Comparison of ENCODE assay signal across 10 cellular contexts in genomic region chr4:70818173-70818856, GRCh38. TPM values are rescaled to one million over a fixed set of nuclear protein-coding genes. Genes with fewer than 3 reads are reported as not detected.
A peak's percentile ranks its signal among the peaks of the same experiment; 100 is the strongest.
DNase-seq lines count a peak whose midpoint lies in the region; ATAC-seq, FAIRE-seq and TF ChIP-seq lines count a peak whose summit lies in the region.
"Had no signal": no experiment of that assay in that cellular context is flagged by ENCODE, and none has a peak within 500 bp of the region (broad histone marks: within the 10 kb centered on the region; RNA-seq: fewer than 3 reads in every experiment).

No MANE protein-coding gene starts in this region.

- no peaks in the 10 kb centered on the region for H3K79me1 ChIP-seq in mesendoderm (ENCODE audit: low read length)

- H2BK5ac ChIP-seq in mesendoderm (ENCODE audit: low read length) = no peak overlapping the region

- no peak overlapping the region for H3K27ac ChIP-seq in mesendoderm (ENCODE audit: low read depth, low read length)
- H3K27ac ChIP-seq: tibial nerve had no signal

- H3K36me3 Mint-ChIP-seq in memory B cell = peaks cover 18% of the 10 kb centered on the region

- DNase-seq in GM12892 (ENCODE audit: insufficient read length) (no peak), memory B cell (ENCODE audit: low spot score in 2 of 2) (no peak), anterior cingulate cortex (lab: John Stamatoyannopoulos, UW) (no peak), retina (no peak), mesendoderm (no peak)
- no peak for DNase-seq in stimulated activated CD4-positive, alpha-beta T cell treated with anti-CD3 and anti-CD28 coated beads, Interleukin-15, amount 100 ng/mL, for 24 hours
- DNase-seq: NCI-H82 had no signal

- H2BK120ac ChIP-seq in mesendoderm (ENCODE audit: low read depth, low read length) = no peak overlapping the region

- no peak overlapping the region for H4K5ac ChIP-seq in mesendoderm (ENCODE audit: low read length)

- H3K4ac ChIP-seq in mesendoderm (ENCODE audit: low read depth, low read length) = no peak overlapping the region

- TF ChIP-seq POLR2A in GM12892 (IDR thresholded peaks at IDR 0.05; ENCODE audit: low read depth, low read length) = no peak; the same call in 1 of the 2 replicates

- no peaks in the 10 kb centered on the region for H3K27me3 Mint-ChIP-seq in memory B cell

- WGBS in mesendoderm (ENCODE audit: extremely low coverage, insufficient coverage, low lambda C conversion rate) = no CpG with 5 or more reads among the region's 5 CpGs

- no peak overlapping the region for H3K18ac ChIP-seq in mesendoderm (ENCODE audit: low read length)

- no peak overlapping the region for H3K27ac Mint-ChIP-seq in memory B cell

- no peak overlapping the region for H4K8ac ChIP-seq in mesendoderm (ENCODE audit: low read depth, low read length)

- no peaks in the 10 kb centered on the region for H3K79me2 ChIP-seq in mesendoderm (ENCODE audit: control insufficient read depth, insufficient read depth, low read length)

- no peak overlapping the region for H3K56ac ChIP-seq in mesendoderm (ENCODE audit: low read length)

- ATAC-seq in GM21423 (IDR thresholded peaks at IDR 0.05; ENCODE audit: unreplicated experiment) (peak; percentile 61), HG03469 (IDR thresholded peaks at IDR 0.05; ENCODE audit: unreplicated experiment) (peak; percentile 65), memory B cell (ENCODE audit: low read depth) (peak; percentile 62)

- no peaks in the 10 kb centered on the region for H3K27me3 ChIP-seq in mesendoderm (ENCODE audit: insufficient read depth, low read length, poor library complexity)
- H3K27me3 ChIP-seq: tibial nerve had no signal

- no peaks in the 10 kb centered on the region for H3K9me3 Mint-ChIP-seq in memory B cell

- no peak overlapping the region for H3K4me3 Mint-ChIP-seq in memory B cell

- H2BK15ac ChIP-seq in mesendoderm (replicated peaks; ENCODE audit: low read depth) = no peak overlapping the region

- FAIRE-seq in GM12892 (lab: Jason Lieb, UNC) = peak; percentile 42

- peaks cover 3% of the 10 kb centered on the region for H3K36me3 ChIP-seq in mesendoderm (ENCODE audit: control insufficient read depth, insufficient read depth, low read length)

- no peak overlapping the region for H3K4me3 ChIP-seq in mesendoderm (ENCODE audit: low read length)
- H3K4me3 ChIP-seq: tibial nerve had no signal

- no peak overlapping the region for H3K23ac ChIP-seq in mesendoderm (ENCODE audit: low read length)

- H3K9ac ChIP-seq in mesendoderm (ENCODE audit: low read length) = no peak overlapping the region

- no peak overlapping the region for H3K4me2 ChIP-seq in mesendoderm (ENCODE audit: low read length)

- no peak overlapping the region for H2AK5ac ChIP-seq in mesendoderm (ENCODE audit: low read length)

- H3K4me1 Mint-ChIP-seq in memory B cell = peaks cover 11% of the 10 kb centered on the region

- no peaks in the 10 kb centered on the region for H3K4me1 ChIP-seq in mesendoderm (ENCODE audit: control insufficient read depth, low read depth, low read length)
- H3K4me1 ChIP-seq: tibial nerve had no signal

RNA-seq across cellular contexts. Expression of gene GRSF1, which starts 21.4 kb away (rescaled TPM):
- 87.7 TPM for polyA plus RNA-seq in GM12892 (2012; ENCODE audit: missing spikeins)
- 105 TPM for polyA plus RNA-seq in mesendoderm (2013, experiment 1 of 2)
- 104 TPM for polyA plus RNA-seq in mesendoderm (2013, experiment 2 of 2)
